8 cellular contexts compared by ENCODE assay signal in genomic region chr11:129853508-129854228, GRCh38. TPM values are rescaled to one million over a fixed set of nuclear protein-coding genes. Genes with fewer than 3 reads are reported as not detected.
DNase-seq lines count a peak whose midpoint lies in the region; ATAC-seq lines count a peak whose summit lies in the region.

No MANE protein-coding gene starts in this region.

- peak; percentile 56 to 63 for ATAC-seq in left cardiac atrium
- no peak for ATAC-seq in Right ventricle myocardium inferior

- intact Hi-C loops in left cardiac atrium (cut with DNase I) (no loop called here), Right ventricle myocardium inferior (cut with DNase I) (no loop called here)

- peak; percentile 42 for DNase-seq in left cardiac atrium
- DNase-seq in Right ventricle myocardium inferior (ENCODE audit: missing footprints): no peak
- peak in 3 of 4 experiments; percentile 8 to 69 (median 59) for DNase-seq in activated CD4-positive, CD25-positive, alpha-beta regulatory T cell (lab: John Stamatoyannopoulos, UW)
- DNase-seq in effector memory CD4-positive, alpha-beta T cell: peak; percentile 10 to 68 (median 55)
- DNase-seq in stimulated activated CD4-positive, alpha-beta T cell treated with anti-CD3 and anti-CD28 coated beads, Interleukin-1b, Interleukin-23, amount 100 ng/mL, for 48 hours: peak; percentile 30
- no peak for DNase-seq in hepatic stellate cell (ENCODE audit: low spot score)
- DNase-seq in SK-N-DZ (ENCODE audit: low spot score): no peak
- DNase-seq in KBM-7: no peak

- peaks cover 3% of the 10 kb centered on the region for H3K36me3 ChIP-seq in effector memory CD4-positive, alpha-beta T cell (ENCODE audit: control insufficient read depth, insufficient read depth, low read length)

- H3K27ac ChIP-seq in effector memory CD4-positive, alpha-beta T cell (ENCODE audit: insufficient read depth, low read length, poor library complexity, severe bottlenecking): peak overlapping the region; percentile 69

- in situ Hi-C loops in KBM-7 (cut with MboI; ENCODE audit: low pct_unique_long_range_greater_than_20kb, low sequenced_read_pairs): no loop called here

- H3K4me3 ChIP-seq in effector memory CD4-positive, alpha-beta T cell (ENCODE audit: insufficient read depth, low read depth, low read length, poor library complexity, severe bottlenecking): no peak overlapping the region

- peaks cover 26% of the 10 kb centered on the region for H3K4me1 ChIP-seq in effector memory CD4-positive, alpha-beta T cell (ENCODE audit: control insufficient read depth, insufficient read depth, low read length, poor library complexity, severe bottlenecking)

- no peaks in the 10 kb centered on the region for H3K27me3 ChIP-seq in effector memory CD4-positive, alpha-beta T cell (replicated peaks; ENCODE audit: control insufficient read depth, insufficient read depth, low read length, poor library complexity, severe bottlenecking)

- no peaks in the 10 kb centered on the region for H3K9me3 ChIP-seq in effector memory CD4-positive, alpha-beta T cell (ENCODE audit: control insufficient read depth, low read length)

RNA-seq across cellular contexts. Expression of gene TMEM45B, which starts 38.0 kb away (rescaled TPM):
- not detected for total RNA-seq in left cardiac atrium
- total RNA-seq in Right ventricle myocardium inferior: not detected
- not detected in 2 replicates for polyA plus RNA-seq in SK-N-DZ (2014; cell fraction: cytosol; rRNA removed)
- polyA plus RNA-seq in SK-N-DZ (2014; cell fraction: nucleus; rRNA removed): not detected in 2 replicates

RNA-seq across cellular contexts. Expression of gene NFRKB, which starts 41.7 kb away (rescaled TPM):
- total RNA-seq in left cardiac atrium: 10 to 100 TPM in 1 of 2 donors, 1 to 10 TPM in 1; 9.9 to 10.2 TPM
- 11.5 TPM for total RNA-seq in Right ventricle myocardium inferior
- polyA plus RNA-seq in SK-N-DZ (2014; cell fraction: cytosol; rRNA removed): 22.8 and 26.9 TPM in 2 replicates
- 27.5 and 31.3 TPM in 2 replicates for polyA plus RNA-seq in SK-N-DZ (2014; cell fraction: nucleus; rRNA removed)

Comparison
In these comparisons a context has a peak if more than half of its experiments do, and no peak if none do; other contexts are left out.
1. DNase-seq: peak in left cardiac atrium (single experiment), activated CD4-positive, CD25-positive, alpha-beta regulatory T cell (3 of 4), effector memory CD4-positive, alpha-beta T cell (3 of 3) and stimulated activated CD4-positive, alpha-beta T cell treated with anti-CD3 and anti-CD28 coated beads, Interleukin-1b, Interleukin-23, amount 100 ng/mL, for 48 hours (single experiment); none in Right ventricle myocardium inferior (single experiment), hepatic stellate cell (single experiment), SK-N-DZ (single experiment) and KBM-7 (single experiment).